ENCODE assay signal across 8 cellular contexts in the genomic region with DNA sequence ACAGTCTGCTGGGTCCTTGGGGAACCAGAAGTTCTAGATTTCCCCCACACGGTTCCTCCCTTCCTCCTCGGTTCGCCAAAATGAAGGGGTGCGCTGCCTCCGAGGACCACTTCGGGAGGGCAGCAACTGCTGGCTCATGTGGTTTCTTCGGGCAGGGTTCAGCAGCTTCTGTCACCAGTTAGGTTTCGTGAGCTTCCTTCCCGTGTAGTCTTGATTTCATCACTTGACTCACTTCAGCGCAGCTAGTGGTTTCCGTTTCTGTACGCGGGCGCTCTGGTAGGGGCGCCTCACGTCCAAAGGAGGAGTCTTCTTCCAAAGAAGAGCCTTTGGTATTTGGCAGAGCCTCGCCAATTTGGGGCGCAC. TPM values are rescaled to one million over a fixed set of nuclear protein-coding genes. Genes with fewer than 3 reads are reported as not detected.
DNase-seq lines count a peak whose midpoint lies in the region; ATAC-seq and TF ChIP-seq lines count a peak whose summit lies in the region.

No MANE protein-coding gene starts in this region.

- no peak overlapping the region for H2BK120ac ChIP-seq in neuronal stem cell (ENCODE audit: low read depth, low read length)

- H2AK5ac ChIP-seq in neuronal stem cell (ENCODE audit: low read depth, low read length) = no peak overlapping the region

- no peaks in the 10 kb centered on the region for H3K27me3 ChIP-seq in foreskin keratinocyte
- H3K27me3 ChIP-seq in neuronal stem cell (ENCODE audit: control insufficient read depth in 3 of 3, insufficient read depth in 3 of 3, low read depth in 1 of 3, low read length in 3 of 3) = peaks cover 11 to 45% (median 30%) of the 10 kb centered on the region in 3 experiments
- H3K27me3 ChIP-seq in transverse colon = peaks cover 15% of the 10 kb centered on the region

- TF ChIP-seq EP300 in transverse colon (IDR thresholded peaks at IDR 0.05; ENCODE audit: low read depth) = no peak

- H3K18ac ChIP-seq in neuronal stem cell (ENCODE audit: low read length) = no peak overlapping the region

- WGBS in neuronal stem cell (ENCODE audit: extremely low coverage in 2 of 2, insufficient read length in 2 of 2, insufficient replicate concordance in 1 of 2), 2 donors = no CpG with 5 or more reads among the region's 18 CpGs
- 1 to 4% methylated on average over 8 to 16 of the region's 18 CpGs for WGBS in transverse colon (ENCODE audit: low coverage in 1 of 2), 2 donors

- H3K4me3 ChIP-seq in neuronal stem cell (ENCODE audit: low read length in 2 of 2) = peak overlapping the region in 1 of 2 donors; percentile 83
- peak overlapping the region; percentile 44 to 71 (median 53) for H3K4me3 ChIP-seq in transverse colon

- no peak for TF ChIP-seq POLR2A in transverse colon (IDR thresholded peaks at IDR 0.05)

- peak overlapping the region; percentile 97 for H3K27ac Mint-ChIP-seq in activated T-cell treated with anti-CD3 and anti-CD28 coated beads, Interleukin-2, amount 50 U/mL, for 72 hours

- H2BK5ac ChIP-seq in neuronal stem cell (ENCODE audit: low read length) = no peak overlapping the region

- no peaks in the 10 kb centered on the region for H3K79me1 ChIP-seq in neuronal stem cell (ENCODE audit: low read depth, low read length)

- H3K4me3 Mint-ChIP-seq in activated T-cell treated with anti-CD3 and anti-CD28 coated beads, Interleukin-2, amount 50 U/mL, for 72 hours = peak overlapping the region; percentile 93 to 99

- H4K91ac ChIP-seq in neuronal stem cell (ENCODE audit: low read depth, low read length, poor library complexity) = no peak overlapping the region

- H4K8ac ChIP-seq in neuronal stem cell (ENCODE audit: low read depth, low read length) = no peak overlapping the region

- peak overlapping the region; percentile 96 for H3K4me2 ChIP-seq in neuronal stem cell (ENCODE audit: insufficient read depth, low read length, poor library complexity, severe bottlenecking)

- H3K9me3 Mint-ChIP-seq in activated T-cell treated with anti-CD3 and anti-CD28 coated beads, Interleukin-2, amount 50 U/mL, for 72 hours = no peaks in the 10 kb centered on the region

- H3K4ac ChIP-seq in neuronal stem cell (ENCODE audit: low read length) = no peak overlapping the region

- peaks cover 49% of the 10 kb centered on the region for H3K27me3 Mint-ChIP-seq in activated T-cell treated with anti-CD3 and anti-CD28 coated beads, Interleukin-2, amount 50 U/mL, for 72 hours (ENCODE audit: low read depth)

- peak; percentile 97 for ATAC-seq in HG02852 (IDR thresholded peaks at IDR 0.05; ENCODE audit: unreplicated experiment)
- ATAC-seq in activated T-cell treated with anti-CD3 and anti-CD28 coated beads, Interleukin-2, amount 50 U/mL, for 72 hours (replicated peaks in 1 of 2) = peak; percentile 96 to 97
- peak; percentile 67 for ATAC-seq in foreskin keratinocyte

- no peak overlapping the region for H2BK12ac ChIP-seq in neuronal stem cell (ENCODE audit: low read length)

- TF ChIP-seq CTCF in foreskin keratinocyte (conservative IDR thresholded peaks at IDR 0.05) (no peak), transverse colon (IDR thresholded peaks at IDR 0.05) (no peak)

- DNase-seq in NCI-H1436 (lab: John Stamatoyannopoulos, UW) (peak; percentile 0), NCI-H1436 treated with DMSO at 0.1 percent for 48 hours (lab: John Stamatoyannopoulos, UW) (no peak), NCI-H2171 treated with DMSO at 0.1 percent for 48 hours (lab: John Stamatoyannopoulos, UW) (peak; percentile 71), foreskin keratinocyte (peak; percentile 61 to 78), neuronal stem cell (ENCODE audit: low spot score) (peak; percentile 14), transverse colon (peak; percentile 69)
- peak; percentile 75 to 79 for DNase-seq in activated T-cell treated with anti-CD3 and anti-CD28 coated beads, Interleukin-2, amount 50 U/mL, for 72 hours

- H3K14ac ChIP-seq in neuronal stem cell (ENCODE audit: low read length) = no peak overlapping the region

- in situ Hi-C loops in transverse colon (cut with MboI; ENCODE audit: low pct_ligation_motif_present in 1 of 4, low pct_unique_long_range_greater_than_20kb in 1 of 4, low sequenced_read_pairs in 3 of 4) = no loop called here

- H2BK15ac ChIP-seq in neuronal stem cell (ENCODE audit: low read length) = no peak overlapping the region

- peaks cover 0 to 12% of the 10 kb centered on the region in 2 donors for H3K9me3 ChIP-seq in neuronal stem cell (replicated peaks in 1 of 2; ENCODE audit: control insufficient read depth in 2 of 2, insufficient read depth in 1 of 2, low read depth in 1 of 2, low read length in 2 of 2)
- H3K9me3 ChIP-seq in transverse colon = no peaks in the 10 kb centered on the region

- peak overlapping the region; percentile 81 for H2AFZ ChIP-seq in neuronal stem cell (ENCODE audit: low read length)

- intact Hi-C loops in transverse colon (cut with DNase I; ENCODE audit: low total_unique reads) = no loop called here

- H3K36me3 Mint-ChIP-seq in activated T-cell treated with anti-CD3 and anti-CD28 coated beads, Interleukin-2, amount 50 U/mL, for 72 hours (ENCODE audit: insufficient read depth in 2 of 2) = peaks cover 5 to 7% of the 10 kb centered on the region in 2 donors

- H3K9ac ChIP-seq in neuronal stem cell (ENCODE audit: low read depth, low read length, poor library complexity) = no peak overlapping the region

- H3K23ac ChIP-seq in neuronal stem cell (ENCODE audit: low read depth, low read length, poor library complexity) = peak overlapping the region; percentile 22

- H3K36me3 ChIP-seq in neuronal stem cell (replicated peaks in 1 of 2; ENCODE audit: control insufficient read depth in 2 of 2, insufficient read depth in 2 of 2, low read length in 2 of 2) = no peaks in the 10 kb centered on the region
- no peaks in the 10 kb centered on the region for H3K36me3 ChIP-seq in transverse colon

- H3K4me1 ChIP-seq in foreskin keratinocyte (peaks cover 25% of the 10 kb centered on the region), neuronal stem cell (ENCODE audit: control insufficient read depth in 2 of 2, insufficient read depth in 1 of 2, low read depth in 1 of 2, low read length in 2 of 2) (peaks cover 0 to 4% of the 10 kb centered on the region in 2 donors), transverse colon (peaks cover 0 to 33% (median 7%) of the 10 kb centered on the region in 4 donors)

- H3K27ac ChIP-seq in foreskin keratinocyte = peak overlapping the region; percentile 84
- no peak overlapping the region for H3K27ac ChIP-seq in neuronal stem cell (replicated peaks; ENCODE audit: low read length)
- H3K27ac ChIP-seq in transverse colon = peak overlapping the region; percentile 91 to 93 (median 92)

- peaks cover 34% of the 10 kb centered on the region for H3K4me1 Mint-ChIP-seq in activated T-cell treated with anti-CD3 and anti-CD28 coated beads, Interleukin-2, amount 50 U/mL, for 72 hours (ENCODE audit: low read depth)

RNA-seq across cellular contexts. Expression of gene GALNT3, which starts 0.5 kb away (rescaled TPM):
- total RNA-seq in activated T-cell treated with anti-CD3 and anti-CD28 coated beads, Interleukin-2, amount 50 U/mL, for 72 hours = 10 to 100 TPM; 13.1 to 16.2 TPM
- total RNA-seq in foreskin keratinocyte = 96.5 and 99.1 TPM in 2 replicates
- polyA plus RNA-seq in foreskin keratinocyte = 40.8 and 48.7 TPM in 2 replicates
- polyA plus RNA-seq in neuronal stem cell (2013, experiment 1 of 2) = 0.04 TPM
- 0.04 TPM for polyA plus RNA-seq in neuronal stem cell (2013, experiment 2 of 2)
- total RNA-seq in transverse colon = 100 to 1,000 TPM in 1 of 4 donors, 10 to 100 TPM in 3; 17.2 to 230 (median 52.7) TPM
